ENCODE assay signal across 1 cellular context in the genomic region with DNA sequence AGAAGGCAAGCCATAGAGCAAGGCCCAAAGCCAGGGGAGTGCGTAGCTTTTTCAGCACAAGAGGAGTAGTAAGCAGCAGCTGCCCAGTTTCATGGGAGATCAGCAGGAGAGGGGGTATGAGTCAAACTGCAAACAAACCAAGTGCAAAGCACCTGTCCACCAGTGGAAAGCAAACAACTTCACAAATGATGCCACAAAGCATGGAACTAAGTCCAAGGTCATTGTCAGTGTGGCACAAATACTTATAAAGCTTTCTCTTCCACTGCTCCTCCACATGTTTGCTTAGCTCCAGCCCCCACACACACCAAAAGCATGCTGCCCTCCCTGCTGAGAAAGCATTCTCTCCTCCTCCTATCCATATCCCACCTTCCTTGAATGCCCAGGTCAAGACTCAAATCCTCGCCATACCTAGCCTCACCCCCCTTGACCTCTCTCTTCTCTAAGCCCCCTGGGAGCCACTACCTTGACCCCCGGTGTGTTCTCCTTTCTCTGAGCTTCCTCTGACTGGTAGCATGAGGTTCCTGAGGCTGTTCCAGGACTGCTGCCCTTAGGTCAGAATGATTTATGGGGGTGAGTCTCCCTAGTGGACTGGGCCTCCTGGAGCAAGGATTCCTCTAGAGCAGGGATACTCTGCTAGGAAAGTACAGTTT.
TF ChIP-seq lines count a peak whose summit lies in the region.

No MANE protein-coding gene starts in this region.

TF ChIP-seq in HepG2, 621 proteins besides CTCF, POLR2A, EP300 and RAD21 (continued from another document and continues in another):
- TF ChIP-seq, protein P1, sequence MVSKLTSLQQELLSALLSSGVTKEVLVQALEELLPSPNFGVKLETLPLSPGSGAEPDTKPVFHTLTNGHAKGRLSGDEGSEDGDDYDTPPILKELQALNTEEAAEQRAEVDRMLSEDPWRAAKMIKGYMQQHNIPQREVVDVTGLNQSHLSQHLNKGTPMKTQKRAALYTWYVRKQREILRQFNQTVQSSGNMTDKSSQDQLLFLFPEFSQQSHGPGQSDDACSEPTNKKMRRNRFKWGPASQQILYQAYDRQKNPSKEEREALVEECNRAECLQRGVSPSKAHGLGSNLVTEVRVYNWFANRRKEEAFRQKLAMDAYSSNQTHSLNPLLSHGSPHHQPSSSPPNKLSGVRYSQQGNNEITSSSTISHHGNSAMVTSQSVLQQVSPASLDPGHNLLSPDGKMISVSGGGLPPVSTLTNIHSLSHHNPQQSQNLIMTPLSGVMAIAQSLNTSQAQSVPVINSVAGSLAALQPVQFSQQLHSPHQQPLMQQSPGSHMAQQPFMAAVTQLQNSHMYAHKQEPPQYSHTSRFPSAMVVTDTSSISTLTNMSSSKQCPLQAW (CRISPR knock-in tag; IDR thresholded peaks at IDR 0.05) = peak; percentile 89
- no peak for TF ChIP-seq YY1 (IDR thresholded peaks at IDR 0.05; ENCODE audit: insufficient read depth, insufficient replicate concordance, low read depth, low read length)
- TF ChIP-seq SMC3 (IDR thresholded peaks at IDR 0.05; ENCODE audit: low read length) = peak; percentile 38; the same call in 1 of the 2 replicates
- TF ChIP-seq ZNF772 (CRISPR knock-in tag; IDR thresholded peaks at IDR 0.05) = no peak
- TF ChIP-seq NR3C1 (CRISPR knock-in tag; IDR thresholded peaks at IDR 0.05) = no peak
- TF ChIP-seq ZBTB21 (CRISPR knock-in tag; IDR thresholded peaks at IDR 0.05) = peak; percentile 43; the same call in 1 of the 2 replicates
- TF ChIP-seq SAFB2 (CRISPR knock-in tag; IDR thresholded peaks at IDR 0.05; ENCODE audit: borderline replicate concordance, low read depth) = no peak
- TF ChIP-seq ZMYM3 (CRISPR knock-in tag; IDR thresholded peaks at IDR 0.05) = peak; percentile 55; the same call in 1 of the 2 replicates
- TF ChIP-seq SP1 (IDR thresholded peaks at IDR 0.05) = no peak
- TF ChIP-seq SP1 (CRISPR knock-in tag; IDR thresholded peaks at IDR 0.05) = peak; percentile 63
- 0 out of 2 replicates have a peak, but pooled peaks have one; percentile 33 for TF ChIP-seq ARID2 (CRISPR knock-in tag; IDR thresholded peaks at IDR 0.05; ENCODE audit: borderline replicate concordance)
- no peak for TF ChIP-seq ZKSCAN1 (IDR thresholded peaks at IDR 0.05; ENCODE audit: low read length)
- TF ChIP-seq, protein P2, sequence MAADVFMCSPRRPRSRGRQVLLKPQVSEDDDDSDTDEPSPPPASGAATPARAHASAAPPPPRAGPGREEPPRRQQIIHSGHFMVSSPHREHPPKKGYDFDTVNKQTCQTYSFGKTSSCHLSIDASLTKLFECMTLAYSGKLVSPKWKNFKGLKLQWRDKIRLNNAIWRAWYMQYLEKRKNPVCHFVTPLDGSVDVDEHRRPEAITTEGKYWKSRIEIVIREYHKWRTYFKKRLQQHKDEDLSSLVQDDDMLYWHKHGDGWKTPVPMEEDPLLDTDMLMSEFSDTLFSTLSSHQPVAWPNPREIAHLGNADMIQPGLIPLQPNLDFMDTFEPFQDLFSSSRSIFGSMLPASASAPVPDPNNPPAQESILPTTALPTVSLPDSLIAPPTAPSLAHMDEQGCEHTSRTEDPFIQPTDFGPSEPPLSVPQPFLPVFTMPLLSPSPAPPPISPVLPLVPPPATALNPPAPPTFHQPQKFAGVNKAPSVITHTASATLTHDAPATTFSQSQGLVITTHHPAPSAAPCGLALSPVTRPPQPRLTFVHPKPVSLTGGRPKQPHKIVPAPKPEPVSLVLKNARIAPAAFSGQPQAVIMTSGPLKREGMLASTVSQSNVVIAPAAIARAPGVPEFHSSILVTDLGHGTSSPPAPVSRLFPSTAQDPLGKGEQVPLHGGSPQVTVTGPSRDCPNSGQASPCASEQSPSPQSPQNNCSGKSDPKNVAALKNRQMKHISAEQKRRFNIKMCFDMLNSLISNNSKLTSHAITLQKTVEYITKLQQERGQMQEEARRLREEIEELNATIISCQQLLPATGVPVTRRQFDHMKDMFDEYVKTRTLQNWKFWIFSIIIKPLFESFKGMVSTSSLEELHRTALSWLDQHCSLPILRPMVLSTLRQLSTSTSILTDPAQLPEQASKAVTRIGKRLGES (CRISPR knock-in tag; IDR thresholded peaks at IDR 0.05; ENCODE audit: borderline replicate concordance) = no peak
- 0 out of 2 replicates have a peak, but pooled peaks have one; percentile 37 for TF ChIP-seq ZNF790 (CRISPR knock-in tag; IDR thresholded peaks at IDR 0.05; ENCODE audit: borderline replicate concordance)
- no peak for TF ChIP-seq TAF1 (CRISPR knock-in tag; IDR thresholded peaks at IDR 0.05)
- TF ChIP-seq ZNF101 (CRISPR knock-in tag; IDR thresholded peaks at IDR 0.05; ENCODE audit: borderline replicate concordance, low read depth) = no peak
- no peak; the same call in 1 of the 2 replicates for TF ChIP-seq ZNF652 (CRISPR knock-in tag; IDR thresholded peaks at IDR 0.05; ENCODE audit: borderline replicate concordance, low read depth)
- 0 out of 2 replicates have a peak, but pooled peaks have one; percentile 21 for TF ChIP-seq PHF8 (CRISPR knock-in tag; IDR thresholded peaks at IDR 0.05)
- TF ChIP-seq SMYD3 (CRISPR knock-in tag; IDR thresholded peaks at IDR 0.05) = 0 out of 2 replicates have a peak, but pooled peaks have one; percentile 81
- TF ChIP-seq PHB2 (IDR thresholded peaks at IDR 0.05; ENCODE audit: partially characterized antibody) = no peak
- TF ChIP-seq SIX1 (CRISPR knock-in tag; IDR thresholded peaks at IDR 0.05; ENCODE audit: borderline replicate concordance) = peak; percentile 83
- TF ChIP-seq AHR (CRISPR knock-in tag; IDR thresholded peaks at IDR 0.05) = no peak; the same call in 1 of the 2 replicates
- no peak for TF ChIP-seq RFX1 (IDR thresholded peaks at IDR 0.05)
- peak; percentile 83; the same call in 1 of the 2 replicates for TF ChIP-seq ZNF670 (CRISPR knock-in tag; IDR thresholded peaks at IDR 0.05; ENCODE audit: borderline replicate concordance)
- TF ChIP-seq ZNF780A (CRISPR knock-in tag; IDR thresholded peaks at IDR 0.05) = no peak; the same call in 1 of the 2 replicates
- TF ChIP-seq, protein P3, sequence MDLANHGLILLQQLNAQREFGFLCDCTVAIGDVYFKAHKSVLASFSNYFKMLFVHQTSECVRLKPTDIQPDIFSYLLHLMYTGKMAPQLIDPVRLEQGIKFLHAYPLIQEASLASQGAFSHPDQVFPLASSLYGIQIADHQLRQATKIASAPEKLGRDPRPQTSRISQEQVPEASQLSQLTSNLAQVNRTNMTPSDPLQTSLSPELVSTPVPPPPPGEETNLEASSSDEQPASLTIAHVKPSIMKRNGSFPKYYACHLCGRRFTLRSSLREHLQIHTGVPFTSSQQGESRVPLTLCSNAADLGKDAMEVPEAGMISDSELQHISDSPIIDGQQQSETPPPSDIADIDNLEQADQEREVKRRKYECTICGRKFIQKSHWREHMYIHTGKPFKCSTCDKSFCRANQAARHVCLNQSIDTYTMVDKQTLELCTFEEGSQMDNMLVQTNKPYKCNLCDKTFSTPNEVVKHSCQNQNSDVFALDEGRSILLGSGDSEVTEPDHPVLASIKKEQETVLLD (CRISPR knock-in tag; IDR thresholded peaks at IDR 0.05; ENCODE audit: low read depth) = no peak
- TF ChIP-seq AGO1 (IDR thresholded peaks at IDR 0.05; ENCODE audit: low read depth, low read length, poor library complexity, severe bottlenecking) = no peak
- TF ChIP-seq, protein P4, sequence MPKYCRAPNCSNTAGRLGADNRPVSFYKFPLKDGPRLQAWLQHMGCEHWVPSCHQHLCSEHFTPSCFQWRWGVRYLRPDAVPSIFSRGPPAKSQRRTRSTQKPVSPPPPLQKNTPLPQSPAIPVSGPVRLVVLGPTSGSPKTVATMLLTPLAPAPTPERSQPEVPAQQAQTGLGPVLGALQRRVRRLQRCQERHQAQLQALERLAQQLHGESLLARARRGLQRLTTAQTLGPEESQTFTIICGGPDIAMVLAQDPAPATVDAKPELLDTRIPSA (CRISPR knock-in tag; IDR thresholded peaks at IDR 0.05; ENCODE audit: borderline replicate concordance) = no peak
- TF ChIP-seq MTA1 (CRISPR knock-in tag; IDR thresholded peaks at IDR 0.05; ENCODE audit: borderline replicate concordance) = peak; percentile 51; the same call in 1 of the 2 replicates
- no peak for TF ChIP-seq SOX6 (IDR thresholded peaks at IDR 0.05)
- peak; percentile 99 for TF ChIP-seq SOX6 (CRISPR knock-in tag; IDR thresholded peaks at IDR 0.05)
- no peak for TF ChIP-seq ZC3H4 (CRISPR knock-in tag; IDR thresholded peaks at IDR 0.05; ENCODE audit: borderline replicate concordance)
- TF ChIP-seq, protein P5, sequence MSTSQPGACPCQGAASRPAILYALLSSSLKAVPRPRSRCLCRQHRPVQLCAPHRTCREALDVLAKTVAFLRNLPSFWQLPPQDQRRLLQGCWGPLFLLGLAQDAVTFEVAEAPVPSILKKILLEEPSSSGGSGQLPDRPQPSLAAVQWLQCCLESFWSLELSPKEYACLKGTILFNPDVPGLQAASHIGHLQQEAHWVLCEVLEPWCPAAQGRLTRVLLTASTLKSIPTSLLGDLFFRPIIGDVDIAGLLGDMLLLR (CRISPR knock-in tag; IDR thresholded peaks at IDR 0.05) = no peak
- TF ChIP-seq ZNF552 (CRISPR knock-in tag; IDR thresholded peaks at IDR 0.05; ENCODE audit: borderline replicate concordance) = no peak; the same call in 1 of the 2 replicates
- TF ChIP-seq, protein P6, sequence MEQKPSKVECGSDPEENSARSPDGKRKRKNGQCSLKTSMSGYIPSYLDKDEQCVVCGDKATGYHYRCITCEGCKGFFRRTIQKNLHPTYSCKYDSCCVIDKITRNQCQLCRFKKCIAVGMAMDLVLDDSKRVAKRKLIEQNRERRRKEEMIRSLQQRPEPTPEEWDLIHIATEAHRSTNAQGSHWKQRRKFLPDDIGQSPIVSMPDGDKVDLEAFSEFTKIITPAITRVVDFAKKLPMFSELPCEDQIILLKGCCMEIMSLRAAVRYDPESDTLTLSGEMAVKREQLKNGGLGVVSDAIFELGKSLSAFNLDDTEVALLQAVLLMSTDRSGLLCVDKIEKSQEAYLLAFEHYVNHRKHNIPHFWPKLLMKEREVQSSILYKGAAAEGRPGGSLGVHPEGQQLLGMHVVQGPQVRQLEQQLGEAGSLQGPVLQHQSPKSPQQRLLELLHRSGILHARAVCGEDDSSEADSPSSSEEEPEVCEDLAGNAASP (CRISPR knock-in tag; IDR thresholded peaks at IDR 0.05; ENCODE audit: borderline replicate concordance) = peak; percentile 84; the same call in 1 of the 2 replicates
- TF ChIP-seq, protein P7, sequence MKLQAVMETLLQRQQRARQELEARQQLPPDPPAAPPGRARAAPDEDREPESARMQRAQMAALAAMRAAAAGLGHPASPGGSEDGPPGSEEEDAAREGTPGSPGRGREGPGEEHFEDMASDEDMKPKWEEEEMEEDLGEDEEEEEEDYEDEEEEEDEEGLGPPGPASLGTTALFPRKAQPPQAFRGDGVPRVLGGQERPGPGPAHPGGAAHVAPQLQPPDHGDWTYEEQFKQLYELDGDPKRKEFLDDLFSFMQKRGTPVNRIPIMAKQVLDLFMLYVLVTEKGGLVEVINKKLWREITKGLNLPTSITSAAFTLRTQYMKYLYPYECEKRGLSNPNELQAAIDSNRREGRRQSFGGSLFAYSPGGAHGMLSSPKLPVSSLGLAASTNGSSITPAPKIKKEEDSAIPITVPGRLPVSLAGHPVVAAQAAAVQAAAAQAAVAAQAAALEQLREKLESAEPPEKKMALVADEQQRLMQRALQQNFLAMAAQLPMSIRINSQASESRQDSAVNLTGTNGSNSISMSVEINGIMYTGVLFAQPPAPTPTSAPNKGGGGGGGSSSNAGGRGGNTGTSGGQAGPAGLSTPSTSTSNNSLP (IDR thresholded peaks at IDR 0.05; ENCODE audit: low read depth, low read length) = no peak
- TF ChIP-seq ADNP (CRISPR knock-in tag; IDR thresholded peaks at IDR 0.05) = no peak
- TF ChIP-seq, protein P8, sequence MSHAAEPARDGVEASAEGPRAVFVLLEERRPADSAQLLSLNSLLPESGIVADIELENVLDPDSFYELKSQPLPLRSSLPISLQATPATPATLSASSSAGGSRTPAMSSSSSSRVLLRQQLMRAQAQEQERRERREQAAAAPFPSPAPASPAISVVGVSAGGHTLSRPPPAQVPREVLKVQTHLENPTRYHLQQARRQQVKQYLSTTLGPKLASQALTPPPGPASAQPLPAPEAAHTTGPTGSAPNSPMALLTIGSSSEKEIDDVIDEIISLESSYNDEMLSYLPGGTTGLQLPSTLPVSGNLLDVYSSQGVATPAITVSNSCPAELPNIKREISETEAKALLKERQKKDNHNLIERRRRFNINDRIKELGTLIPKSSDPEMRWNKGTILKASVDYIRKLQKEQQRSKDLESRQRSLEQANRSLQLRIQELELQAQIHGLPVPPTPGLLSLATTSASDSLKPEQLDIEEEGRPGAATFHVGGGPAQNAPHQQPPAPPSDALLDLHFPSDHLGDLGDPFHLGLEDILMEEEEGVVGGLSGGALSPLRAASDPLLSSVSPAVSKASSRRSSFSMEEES (CRISPR knock-in tag; IDR thresholded peaks at IDR 0.05) = peak; percentile 82
- TF ChIP-seq ZNF460 (CRISPR knock-in tag; IDR thresholded peaks at IDR 0.05; ENCODE audit: borderline replicate concordance) = no peak
- TF ChIP-seq, protein P9, sequence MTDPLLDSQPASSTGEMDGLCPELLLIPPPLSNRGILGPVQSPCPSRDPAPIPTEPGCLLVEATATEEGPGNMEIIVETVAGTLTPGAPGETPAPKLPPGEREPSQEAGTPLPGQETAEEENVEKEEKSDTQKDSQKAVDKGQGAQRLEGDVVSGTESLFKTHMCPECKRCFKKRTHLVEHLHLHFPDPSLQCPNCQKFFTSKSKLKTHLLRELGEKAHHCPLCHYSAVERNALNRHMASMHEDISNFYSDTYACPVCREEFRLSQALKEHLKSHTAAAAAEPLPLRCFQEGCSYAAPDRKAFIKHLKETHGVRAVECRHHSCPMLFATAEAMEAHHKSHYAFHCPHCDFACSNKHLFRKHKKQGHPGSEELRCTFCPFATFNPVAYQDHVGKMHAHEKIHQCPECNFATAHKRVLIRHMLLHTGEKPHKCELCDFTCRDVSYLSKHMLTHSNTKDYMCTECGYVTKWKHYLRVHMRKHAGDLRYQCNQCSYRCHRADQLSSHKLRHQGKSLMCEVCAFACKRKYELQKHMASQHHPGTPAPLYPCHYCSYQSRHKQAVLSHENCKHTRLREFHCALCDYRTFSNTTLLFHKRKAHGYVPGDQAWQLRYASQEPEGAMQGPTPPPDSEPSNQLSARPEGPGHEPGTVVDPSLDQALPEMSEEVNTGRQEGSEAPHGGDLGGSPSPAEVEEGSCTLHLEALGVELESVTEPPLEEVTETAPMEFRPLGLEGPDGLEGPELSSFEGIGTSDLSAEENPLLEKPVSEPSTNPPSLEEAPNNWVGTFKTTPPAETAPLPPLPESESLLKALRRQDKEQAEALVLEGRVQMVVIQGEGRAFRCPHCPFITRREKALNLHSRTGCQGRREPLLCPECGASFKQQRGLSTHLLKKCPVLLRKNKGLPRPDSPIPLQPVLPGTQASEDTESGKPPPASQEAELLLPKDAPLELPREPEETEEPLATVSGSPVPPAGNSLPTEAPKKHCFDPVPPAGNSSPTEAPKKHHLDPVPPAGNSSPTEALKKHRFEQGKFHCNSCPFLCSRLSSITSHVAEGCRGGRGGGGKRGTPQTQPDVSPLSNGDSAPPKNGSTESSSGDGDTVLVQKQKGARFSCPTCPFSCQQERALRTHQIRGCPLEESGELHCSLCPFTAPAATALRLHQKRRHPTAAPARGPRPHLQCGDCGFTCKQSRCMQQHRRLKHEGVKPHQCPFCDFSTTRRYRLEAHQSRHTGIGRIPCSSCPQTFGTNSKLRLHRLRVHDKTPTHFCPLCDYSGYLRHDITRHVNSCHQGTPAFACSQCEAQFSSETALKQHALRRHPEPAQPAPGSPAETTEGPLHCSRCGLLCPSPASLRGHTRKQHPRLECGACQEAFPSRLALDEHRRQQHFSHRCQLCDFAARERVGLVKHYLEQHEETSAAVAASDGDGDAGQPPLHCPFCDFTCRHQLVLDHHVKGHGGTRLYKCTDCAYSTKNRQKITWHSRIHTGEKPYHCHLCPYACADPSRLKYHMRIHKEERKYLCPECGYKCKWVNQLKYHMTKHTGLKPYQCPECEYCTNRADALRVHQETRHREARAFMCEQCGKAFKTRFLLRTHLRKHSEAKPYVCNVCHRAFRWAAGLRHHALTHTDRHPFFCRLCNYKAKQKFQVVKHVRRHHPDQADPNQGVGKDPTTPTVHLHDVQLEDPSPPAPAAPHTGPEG (CRISPR knock-in tag; IDR thresholded peaks at IDR 0.05) = 0 out of 2 replicates have a peak, but pooled peaks have one; percentile 58
